ENCODE assay signal across 1 cellular context in genomic region chr3:52173101-52173500, GRCh38.
TF ChIP-seq lines count a peak whose summit lies in the region.

No MANE protein-coding gene starts in this region.

TF ChIP-seq in HepG2, 621 proteins besides CTCF, POLR2A, EP300 and RAD21:
- TF ChIP-seq ZNF337 (CRISPR knock-in tag; IDR thresholded peaks at IDR 0.05; ENCODE audit: borderline replicate concordance, low read depth) (no peak), TAF1 (CRISPR knock-in tag; IDR thresholded peaks at IDR 0.05) (no peak), TMF1 (CRISPR knock-in tag; IDR thresholded peaks at IDR 0.05; ENCODE audit: low read depth) (no peak), ZMAT3 (CRISPR knock-in tag; conservative IDR thresholded peaks at IDR 0.05) (no peak), HOXD1 (CRISPR knock-in tag; IDR thresholded peaks at IDR 0.05) (no peak), DDIT3 (CRISPR knock-in tag; IDR thresholded peaks at IDR 0.05) (no peak), ZNF335 (CRISPR knock-in tag; IDR thresholded peaks at IDR 0.05) (no peak), RNF219 (CRISPR knock-in tag; IDR thresholded peaks at IDR 0.05) (no peak)
- TF ChIP-seq, protein P1, sequence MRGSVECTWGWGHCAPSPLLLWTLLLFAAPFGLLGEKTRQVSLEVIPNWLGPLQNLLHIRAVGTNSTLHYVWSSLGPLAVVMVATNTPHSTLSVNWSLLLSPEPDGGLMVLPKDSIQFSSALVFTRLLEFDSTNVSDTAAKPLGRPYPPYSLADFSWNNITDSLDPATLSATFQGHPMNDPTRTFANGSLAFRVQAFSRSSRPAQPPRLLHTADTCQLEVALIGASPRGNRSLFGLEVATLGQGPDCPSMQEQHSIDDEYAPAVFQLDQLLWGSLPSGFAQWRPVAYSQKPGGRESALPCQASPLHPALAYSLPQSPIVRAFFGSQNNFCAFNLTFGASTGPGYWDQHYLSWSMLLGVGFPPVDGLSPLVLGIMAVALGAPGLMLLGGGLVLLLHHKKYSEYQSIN (CRISPR knock-in tag; IDR thresholded peaks at IDR 0.05; ENCODE audit: borderline replicate concordance), result no peak
- TF ChIP-seq, protein P2, sequence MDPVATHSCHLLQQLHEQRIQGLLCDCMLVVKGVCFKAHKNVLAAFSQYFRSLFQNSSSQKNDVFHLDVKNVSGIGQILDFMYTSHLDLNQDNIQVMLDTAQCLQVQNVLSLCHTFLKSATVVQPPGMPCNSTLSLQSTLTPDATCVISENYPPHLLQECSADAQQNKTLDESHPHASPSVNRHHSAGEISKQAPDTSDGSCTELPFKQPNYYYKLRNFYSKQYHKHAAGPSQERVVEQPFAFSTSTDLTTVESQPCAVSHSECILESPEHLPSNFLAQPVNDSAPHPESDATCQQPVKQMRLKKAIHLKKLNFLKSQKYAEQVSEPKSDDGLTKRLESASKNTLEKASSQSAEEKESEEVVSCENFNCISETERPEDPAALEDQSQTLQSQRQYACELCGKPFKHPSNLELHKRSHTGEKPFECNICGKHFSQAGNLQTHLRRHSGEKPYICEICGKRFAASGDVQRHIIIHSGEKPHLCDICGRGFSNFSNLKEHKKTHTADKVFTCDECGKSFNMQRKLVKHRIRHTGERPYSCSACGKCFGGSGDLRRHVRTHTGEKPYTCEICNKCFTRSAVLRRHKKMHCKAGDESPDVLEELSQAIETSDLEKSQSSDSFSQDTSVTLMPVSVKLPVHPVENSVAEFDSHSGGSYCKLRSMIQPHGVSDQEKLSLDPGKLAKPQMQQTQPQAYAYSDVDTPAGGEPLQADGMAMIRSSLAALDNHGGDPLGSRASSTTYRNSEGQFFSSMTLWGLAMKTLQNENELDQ (CRISPR knock-in tag; IDR thresholded peaks at IDR 0.05; ENCODE audit: borderline replicate concordance), result no peak
